11 cellular contexts compared by ENCODE assay signal in the genomic region with DNA sequence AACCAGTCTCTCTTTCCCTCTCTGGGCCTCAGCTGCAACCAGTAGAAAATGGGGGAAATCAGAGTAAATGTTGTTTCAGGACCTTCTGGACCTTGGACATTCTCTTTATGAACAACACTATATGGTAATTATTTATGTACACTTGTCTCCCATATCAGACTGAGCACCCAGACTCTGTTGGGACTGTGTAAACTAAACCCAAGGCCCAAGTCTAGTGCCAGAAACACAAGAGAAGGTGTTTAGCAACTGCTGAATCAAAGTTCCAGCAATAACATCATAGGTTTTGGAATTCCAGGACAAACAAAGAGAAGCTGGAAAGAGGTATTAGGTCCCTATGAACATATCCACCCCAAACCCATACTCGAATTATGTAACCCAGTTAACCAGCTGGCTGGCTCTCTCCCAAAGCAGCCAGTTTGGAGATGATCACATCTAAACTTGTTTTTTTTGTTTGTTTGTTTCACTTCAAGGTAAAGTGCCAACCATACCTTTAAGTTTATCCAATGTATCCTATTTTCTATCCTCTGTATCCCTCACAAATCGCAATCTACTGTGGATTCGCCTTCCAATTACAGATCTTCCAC. TPM values are rescaled to one million over a fixed set of nuclear protein-coding genes. Genes with fewer than 3 reads are reported as not detected.
DNase-seq lines count a peak whose midpoint lies in the region; ATAC-seq, FAIRE-seq and TF ChIP-seq lines count a peak whose summit lies in the region.
"Had no signal": no experiment of that assay in that cellular context is flagged by ENCODE, and none has a peak within 500 bp of the region (broad histone marks: within the 10 kb centered on the region; RNA-seq: fewer than 3 reads in every experiment).

No MANE protein-coding gene starts in this region.

- peak overlapping the region; percentile 95 for H3K9ac ChIP-seq in astrocyte (ENCODE audit: low read length)

- H3K27me3 ChIP-seq in astrocyte (ENCODE audit: insufficient read depth, low read length) = no peaks in the 10 kb centered on the region
- no peaks in the 10 kb centered on the region for H3K27me3 ChIP-seq in aorta (ENCODE audit: control insufficient read depth in 1 of 2, insufficient read depth in 2 of 2, low read length in 1 of 2)
- H3K27me3 ChIP-seq: left lung had no signal

- H3K27ac ChIP-seq in astrocyte (ENCODE audit: low read depth, low read length) (no peak overlapping the region), mesodermal cell (ENCODE audit: low read depth, low read length, severe bottlenecking) (peak overlapping the region; percentile 2), aorta (ENCODE audit: low read depth in 1 of 2, low read length in 2 of 2) (no peak overlapping the region)

- peaks cover 20% of the 10 kb centered on the region for H3K36me3 Mint-ChIP-seq in stimulated activated naive CD8-positive, alpha-beta T cell treated with anti-CD3 and anti-CD28 coated beads, Interleukin-15, Interleukin-2, amounts not matched to agents 100 ng/mL and 50 ng/mL, for 24 hours (ENCODE audit: low read depth)
- H3K36me3 Mint-ChIP-seq in astrocyte (ENCODE audit: low read depth, unreplicated experiment) = no peaks in the 10 kb centered on the region

- no peaks in the 10 kb centered on the region for H3K9me3 ChIP-seq in astrocyte (ENCODE audit: insufficient read depth, low read depth, low read length)
- H3K9me3 ChIP-seq in mesodermal cell (ENCODE audit: control insufficient read depth, low read length) = no peaks in the 10 kb centered on the region
- H3K9me3 ChIP-seq in aorta (ENCODE audit: control insufficient read depth, low read length) = no peaks in the 10 kb centered on the region
- H3K9me3 ChIP-seq: left lung had no signal

- H3K79me2 ChIP-seq in astrocyte (ENCODE audit: insufficient read depth, low read length) = peaks cover 40% of the 10 kb centered on the region

- peak overlapping the region; percentile 86 for H3K4me3 Mint-ChIP-seq in stimulated activated naive CD8-positive, alpha-beta T cell treated with anti-CD3 and anti-CD28 coated beads, Interleukin-15, Interleukin-2, amounts not matched to agents 100 ng/mL and 50 ng/mL, for 24 hours
- H3K4me3 Mint-ChIP-seq in astrocyte (ENCODE audit: unreplicated experiment) = peak overlapping the region; percentile 86

- 100% methylated on average over 1 to 3 of the region's 3 CpGs for whole genome bisulfite sequencing in mesodermal cell (ENCODE audit: insufficient coverage in 2 of 2), 2 experiments
- WGBS in aorta, 2 donors = 77% methylated on average over 3 of the region's 3 CpGs

- DNase-seq in stimulated activated naive CD8-positive, alpha-beta T cell treated with anti-CD3 and anti-CD28 coated beads, Interleukin-15, Interleukin-2, amounts not matched to agents 100 U/mL and 50 U/mL, for 24 hours = no peak
- DNase-seq in astrocyte (ENCODE audit: low read depth) (no peak), NCI-H1048 (lab: John Stamatoyannopoulos, UW) (no peak), D721Med (ENCODE audit: insufficient read length, low spot score) (no peak), aorta (no peak)
- DNase-seq: left lung; stimulated activated CD4-positive, alpha-beta T cell treated with anti-CD3 and anti-CD28 coated beads, Interleukin-15, amount 100 ng/mL, for 24 hours had no signal

- no peak for ATAC-seq in stimulated activated naive CD8-positive, alpha-beta T cell treated with anti-CD3 and anti-CD28 coated beads, Interleukin-15, Interleukin-2, amounts not matched to agents 100 U/mL and 50 U/mL, for 24 hours
- ATAC-seq in HG03378 (IDR thresholded peaks at IDR 0.05; ENCODE audit: unreplicated experiment) (no peak), aorta (ENCODE audit: low FRiP score) (no peak)

- no peak for FAIRE-seq in astrocyte (lab: Jason Lieb, UNC)
- FAIRE-seq in D721Med (lab: Jason Lieb, UNC) = no peak
- FAIRE-seq: endometrium had no signal

- peaks cover 31% of the 10 kb centered on the region for H4K20me1 ChIP-seq in astrocyte (ENCODE audit: insufficient read depth, low read length)

- H3K4me1 ChIP-seq in astrocyte (ENCODE audit: insufficient read depth, low read length) (peaks cover 16% of the 10 kb centered on the region), mesodermal cell (ENCODE audit: control insufficient read depth, insufficient read depth, low read length, poor library complexity, severe bottlenecking) (peaks cover 14% of the 10 kb centered on the region), aorta (ENCODE audit: control insufficient read depth in 1 of 2, insufficient read depth in 2 of 2, low read length in 2 of 2) (no peaks in the 10 kb centered on the region)

- no peaks in the 10 kb centered on the region for H3K27me3 Mint-ChIP-seq in stimulated activated naive CD8-positive, alpha-beta T cell treated with anti-CD3 and anti-CD28 coated beads, Interleukin-15, Interleukin-2, amounts not matched to agents 100 ng/mL and 50 ng/mL, for 24 hours
- H3K27me3 Mint-ChIP-seq in astrocyte (ENCODE audit: low read depth, unreplicated experiment) = no peaks in the 10 kb centered on the region

- peaks cover 33% of the 10 kb centered on the region for H3K4me1 Mint-ChIP-seq in stimulated activated naive CD8-positive, alpha-beta T cell treated with anti-CD3 and anti-CD28 coated beads, Interleukin-15, Interleukin-2, amounts not matched to agents 100 ng/mL and 50 ng/mL, for 24 hours (ENCODE audit: low read depth)
- peaks cover 16% of the 10 kb centered on the region for H3K4me1 Mint-ChIP-seq in astrocyte (ENCODE audit: low read depth, unreplicated experiment)

- TF ChIP-seq CTCF in astrocyte (IDR thresholded peaks at IDR 0.05; ENCODE audit: insufficient read depth, low read depth, low read length) (no peak), D721Med (IDR thresholded peaks at IDR 0.05; ENCODE audit: insufficient read depth, missing control alignments) (no peak)

- no peaks in the 10 kb centered on the region for H3K9me3 Mint-ChIP-seq in stimulated activated naive CD8-positive, alpha-beta T cell treated with anti-CD3 and anti-CD28 coated beads, Interleukin-15, Interleukin-2, amounts not matched to agents 100 ng/mL and 50 ng/mL, for 24 hours
- H3K9me3 Mint-ChIP-seq in astrocyte (ENCODE audit: unreplicated experiment) = no peaks in the 10 kb centered on the region

- H3K4me3 ChIP-seq in astrocyte (ENCODE audit: insufficient read depth, low read depth, low read length) = no peak overlapping the region
- H3K4me3 ChIP-seq in mesodermal cell (ENCODE audit: extremely low read depth, insufficient read depth, low read length, poor library complexity, severe bottlenecking) = peak overlapping the region; percentile 77
- H3K4me3 ChIP-seq in aorta (ENCODE audit: low read length in 2 of 2) = no peak overlapping the region

- no peak overlapping the region for H2AFZ ChIP-seq in astrocyte (ENCODE audit: low read depth, low read length)

- peak overlapping the region; percentile 74 for H3K27ac Mint-ChIP-seq in stimulated activated naive CD8-positive, alpha-beta T cell treated with anti-CD3 and anti-CD28 coated beads, Interleukin-15, Interleukin-2, amounts not matched to agents 100 ng/mL and 50 ng/mL, for 24 hours
- H3K27ac Mint-ChIP-seq in astrocyte (ENCODE audit: unreplicated experiment) = no peak overlapping the region

- H3K4me2 ChIP-seq in astrocyte (ENCODE audit: low read length) = peak overlapping the region; percentile 96

- intact Hi-C loops in aorta (cut with DNase I) = loop anchor here (2.0 to 10.0 kb wide), 2 partner anchors 83 to 85 kb away; no protein-coding TSS in a partner anchor

- H3K36me3 ChIP-seq in astrocyte (ENCODE audit: insufficient read depth, low read length) = no peaks in the 10 kb centered on the region
- peaks cover 15% of the 10 kb centered on the region for H3K36me3 ChIP-seq in mesodermal cell (ENCODE audit: control insufficient read depth, insufficient read depth, low read length)
- no peaks in the 10 kb centered on the region for H3K36me3 ChIP-seq in aorta (ENCODE audit: control insufficient read depth in 1 of 2, insufficient read depth in 2 of 2, low read length in 1 of 2)
- H3K36me3 ChIP-seq: left lung had no signal

RNA-seq across cellular contexts. Expression of a gene that starts 1.9 kb away (rescaled TPM):
- total RNA-seq in astrocyte (35.3 and 39.6 TPM in 2 replicates), aorta (10 to 100 TPM; 52.4 to 59.6 TPM)
- 36.8 TPM for polyA plus RNA-seq in mesodermal cell (2013, experiment 1 of 2)
- polyA plus RNA-seq in mesodermal cell (2013, experiment 2 of 2) = 28.8 TPM
- polyA plus RNA-seq in aorta = 10 to 100 TPM; 14.5 to 18.2 TPM
